Comparison of ENCODE assay signal across 7 cellular contexts in genomic region chr13:78862460-78862859, GRCh38.
"Had no signal": no experiment of that assay in that cellular context is flagged by ENCODE, and none has a peak within 500 bp of the region (broad histone marks: within the 10 kb centered on the region; RNA-seq: fewer than 3 reads in every experiment).

No MANE protein-coding gene starts in this region.

- ATAC-seq: GM23338, HCT116, K562 had no signal

- H3K9me3 ChIP-seq: HAP-1 had no signal

- H3K27ac Mint-ChIP-seq: GM23338, HFFc6 had no signal

- H3K4me3 Mint-ChIP-seq: GM23338, HFFc6 had no signal

- H3K4me1 ChIP-seq: HAP-1 had no signal

- H3K36me3 ChIP-seq: HAP-1 had no signal

- H3K4me3 ChIP-seq: GM23338, HAP-1, K562 had no signal

- H3K4me1 Mint-ChIP-seq: GM23338 had no signal

- DNase-seq: H7, HFFc6, IMR-90 had no signal
